In the genomic region with DNA sequence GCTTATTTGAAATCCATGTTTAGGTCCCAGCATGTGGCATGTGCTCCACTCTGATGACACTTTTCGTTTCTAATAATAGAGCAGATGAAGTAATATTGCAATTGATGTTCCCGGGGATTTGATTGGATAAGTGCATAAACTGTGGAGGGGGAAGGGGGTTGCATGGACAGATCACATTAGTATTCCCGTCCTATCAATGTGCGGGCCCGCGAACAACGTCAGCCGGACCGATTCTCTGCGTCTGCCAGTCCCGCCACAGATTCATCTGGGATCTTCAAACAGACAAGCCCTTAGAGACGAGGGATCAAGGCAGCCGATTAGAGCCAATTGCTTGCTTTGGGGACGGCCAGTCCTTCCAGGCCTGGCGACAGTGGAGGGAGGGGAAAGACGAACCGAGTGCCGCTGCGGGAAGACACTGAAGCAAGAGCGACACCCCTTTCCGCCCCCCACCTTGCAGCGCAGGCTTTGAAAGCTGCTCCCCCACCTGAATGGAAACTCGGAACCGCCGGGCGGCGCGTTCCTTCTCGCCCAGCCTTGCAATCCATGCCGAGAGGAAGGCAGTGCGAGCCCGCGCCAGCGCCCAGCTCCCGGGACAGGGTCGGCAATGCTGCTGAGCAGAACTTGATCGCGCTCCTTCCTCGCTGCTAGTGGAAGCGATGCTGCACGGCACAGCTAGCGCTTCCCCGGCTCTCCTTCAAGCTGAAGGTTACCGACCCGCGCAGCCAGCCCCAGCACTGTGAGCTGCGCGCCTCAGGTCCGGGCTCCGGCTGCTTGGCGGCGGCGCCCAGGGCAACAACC, we compare ENCODE assay signal across 8 cellular contexts. TPM values are rescaled to one million over a fixed set of nuclear protein-coding genes. Genes with fewer than 3 reads are reported as not detected.
DNase-seq lines count a peak whose midpoint lies in the region; ATAC-seq and TF ChIP-seq lines count a peak whose summit lies in the region.

RGS7BP (plus strand) TSS at position 247 of the 798 bp plus-strand sequence. CDS start 610 bp downstream, outside the sequence.

- ATAC-seq in GM18520 (IDR thresholded peaks at IDR 0.05; ENCODE audit: unreplicated experiment): no peak

- H3K36me3 ChIP-seq in esophagus (ENCODE audit: control insufficient read depth in 2 of 2, insufficient read depth in 2 of 2, low read length in 1 of 2): no peaks in the 10 kb centered on the region
- H3K36me3 ChIP-seq in uterus: no peaks in the 10 kb centered on the region

- TF ChIP-seq POLR2A in uterus (IDR thresholded peaks at IDR 0.05): no peak

- H3K27me3 ChIP-seq in esophagus (ENCODE audit: control insufficient read depth in 1 of 2, insufficient read depth in 2 of 2, low read length in 2 of 2) (peaks cover 0 to 4% of the 10 kb centered on the region in 2 donors), uterus (no peaks in the 10 kb centered on the region)

- H3K27ac ChIP-seq in esophagus (ENCODE audit: low read depth in 2 of 2, low read length in 1 of 2) (peak within 1 kb of the TSS; percentile 43 to 45), uterus (peak within 1 kb of the TSS; percentile 2 to 39)

- TF ChIP-seq CTCF in uterus (IDR thresholded peaks at IDR 0.05): no peak

- 2 to 3% methylated on average over 48 to 53 of the region's 53 CpGs for WGBS in esophagus, 2 donors

- peak within 1 kb of the TSS; percentile 49 to 56 for H3K4me3 ChIP-seq in esophagus (ENCODE audit: low read depth in 1 of 2, low read length in 2 of 2)
- H3K4me3 ChIP-seq in uterus: peak within 1 kb of the TSS; percentile 37 to 40

- peak; percentile 8 for DNase-seq in activated CD4-positive, alpha-beta T cell treated with anti-CD3 and anti-CD28 coated beads for 48 hours
- no peak for DNase-seq in activated CD4-positive, alpha-beta T cell treated with anti-CD3 and anti-CD28 coated beads, Interleukin-2, amount 50 U/mL, for 4 hours
- peak; percentile 88 for DNase-seq in NCI-H69 (lab: John Stamatoyannopoulos, UW)
- peak; percentile 61 for DNase-seq in midbrain (lab: John Stamatoyannopoulos, UW)
- peak; percentile 14 to 18 for DNase-seq in uterus
- no peak for DNase-seq in effector CD8-positive, alpha-beta T cell (lab: John Stamatoyannopoulos, UW)

- H3K9me3 ChIP-seq in esophagus (ENCODE audit: control insufficient read depth in 2 of 2, insufficient read depth in 1 of 2, low read depth in 1 of 2, low read length in 1 of 2) (no peaks in the 10 kb centered on the region), uterus (no peaks in the 10 kb centered on the region)

- H3K4me1 ChIP-seq in esophagus (ENCODE audit: control insufficient read depth in 2 of 2, insufficient read depth in 2 of 2, low read length in 1 of 2): peaks cover 3 to 10% of the 10 kb centered on the region in 2 donors
- peaks cover 0 to 4% of the 10 kb centered on the region in 2 donors for H3K4me1 ChIP-seq in uterus

- intact Hi-C loops in uterus (cut with DNase I; ENCODE audit: low total_unique reads): no loop called here

RNA-seq across cellular contexts. Expression of gene RGS7BP, which starts in this region (rescaled TPM):
- under 1 TPM; 0.02 to 0.12 TPM for polyA plus RNA-seq in esophagus
- 10 to 100 TPM in 2 of 4 donors, 1 to 10 TPM in 2; 2.3 to 19.4 (median 7.2) TPM for total RNA-seq in uterus

Comparison
In these comparisons a context has a peak if more than half of its experiments do, and no peak if none do; other contexts are left out.
1. DNase-seq: peak in activated CD4-positive, alpha-beta T cell treated with anti-CD3 and anti-CD28 coated beads for 48 hours (single experiment), NCI-H69 (single experiment), midbrain (single experiment) and uterus (2 of 2); none in activated CD4-positive, alpha-beta T cell treated with anti-CD3 and anti-CD28 coated beads, Interleukin-2, amount 50 U/mL, for 4 hours (0 of 2) and effector CD8-positive, alpha-beta T cell (single experiment).